14 cellular contexts compared by ENCODE assay signal in the genomic region with DNA sequence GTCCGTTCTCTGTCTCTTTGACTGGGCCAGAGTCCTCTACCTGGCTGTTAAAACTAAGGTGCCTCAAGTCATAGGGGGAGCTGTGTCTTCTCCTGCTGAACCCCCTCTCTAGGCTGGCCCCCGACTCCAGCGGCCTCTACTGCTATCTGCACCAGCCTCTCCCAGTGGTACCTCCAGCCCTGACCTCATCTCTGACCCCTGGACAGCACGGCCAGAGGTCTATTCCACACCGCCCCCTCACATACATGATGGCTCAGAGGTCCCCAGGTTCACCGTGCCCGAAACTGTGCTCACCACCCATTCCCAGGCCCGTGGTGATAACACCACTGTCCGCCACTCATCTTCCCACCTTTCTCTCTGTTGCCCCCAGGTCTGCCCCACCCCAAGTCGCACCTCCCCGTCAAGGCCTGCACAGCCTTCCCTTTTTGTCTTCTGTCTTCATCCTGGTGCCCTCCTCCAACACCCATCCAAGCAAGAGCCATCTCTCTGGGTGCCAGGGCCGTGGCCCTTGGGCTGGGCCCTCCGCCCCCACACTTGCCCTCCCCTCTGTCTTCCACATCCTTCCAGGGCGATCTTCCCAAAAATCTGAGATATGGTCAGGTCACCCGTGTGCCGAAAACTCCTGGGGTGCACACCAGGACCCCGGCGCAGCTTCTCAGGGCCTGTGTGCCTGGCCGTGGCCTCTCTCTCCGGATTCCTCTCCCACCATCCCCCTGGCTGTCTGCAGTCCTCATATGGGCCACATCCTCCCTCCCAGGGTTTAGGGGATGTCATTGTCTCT.
DNase-seq lines count a peak whose midpoint lies in the region; ATAC-seq and TF ChIP-seq lines count a peak whose summit lies in the region.
"Had no signal": no experiment of that assay in that cellular context is flagged by ENCODE, and none has a peak within 500 bp of the region (broad histone marks: within the 10 kb centered on the region; RNA-seq: fewer than 3 reads in every experiment).

No MANE protein-coding gene starts in this region.

- no peaks in the 10 kb centered on the region for H3K27me3 Mint-ChIP-seq in activated CD8-positive, alpha-beta T cell treated with anti-CD3 and anti-CD28 coated beads, Interleukin-2, amount 10 ng/mL, durations not matched to agents 7 days and 5 days (ENCODE audit: low read depth)
- no peaks in the 10 kb centered on the region for H3K27me3 Mint-ChIP-seq in activated CD8-positive, alpha-beta T cell treated with anti-CD3 and anti-CD28 coated beads for 36 hours
- peaks cover 11% of the 10 kb centered on the region for H3K27me3 Mint-ChIP-seq in endothelial cell (ENCODE audit: unreplicated experiment)

- no peaks in the 10 kb centered on the region for H3K9me3 ChIP-seq in RWPE2 (ENCODE audit: severe bottlenecking)
- H3K9me3 ChIP-seq: pancreas, SJSA1 had no signal

- no peak for TF ChIP-seq CTCF in activated CD8-positive, alpha-beta T cell treated with anti-CD3 and anti-CD28 coated beads for 36 hours (IDR thresholded peaks at IDR 0.05)
- TF ChIP-seq CTCF in RWPE2 (IDR thresholded peaks at IDR 0.05; ENCODE audit: poor library complexity, severe bottlenecking) (no peak), endothelial cell (IDR thresholded peaks at IDR 0.05; ENCODE audit: unreplicated experiment) (no peak)

- ATAC-seq in activated CD8-positive, alpha-beta T cell treated with anti-CD3 and anti-CD28 coated beads, Interleukin-2, amount 10 ng/mL, durations not matched to agents 7 days and 5 days: no peak
- ATAC-seq in activated CD8-positive, alpha-beta T cell treated with anti-CD3 and anti-CD28 coated beads for 36 hours: no peak
- ATAC-seq in RWPE2 (ENCODE audit: low read depth): no peak
- ATAC-seq in stimulated activated effector memory CD8-positive, alpha-beta T cell treated with anti-CD3 and anti-CD28 coated beads, Interleukin-12 subunit alpha, Interleukin-12 subunit beta, amount 100 ng/mL, for 72 hours: no peak
- no peak for ATAC-seq in HG02870 (IDR thresholded peaks at IDR 0.05; ENCODE audit: unreplicated experiment)
- ATAC-seq: pancreas had no signal

- peaks cover 76% of the 10 kb centered on the region for H3K4me1 Mint-ChIP-seq in activated CD8-positive, alpha-beta T cell treated with anti-CD3 and anti-CD28 coated beads, Interleukin-2, amount 10 ng/mL, durations not matched to agents 7 days and 5 days (ENCODE audit: low read depth)
- H3K4me1 Mint-ChIP-seq in activated CD8-positive, alpha-beta T cell treated with anti-CD3 and anti-CD28 coated beads for 36 hours (ENCODE audit: low read depth): peaks cover 64% of the 10 kb centered on the region
- peaks cover 18% of the 10 kb centered on the region for H3K4me1 Mint-ChIP-seq in endothelial cell (ENCODE audit: unreplicated experiment)
- H3K4me1 Mint-ChIP-seq in stimulated activated effector memory CD8-positive, alpha-beta T cell treated with anti-CD3 and anti-CD28 coated beads, Interleukin-12 subunit alpha, Interleukin-12 subunit beta, amount 100 ng/mL, for 72 hours: peaks cover 76% of the 10 kb centered on the region

- H3K36me3 Mint-ChIP-seq in activated CD8-positive, alpha-beta T cell treated with anti-CD3 and anti-CD28 coated beads, Interleukin-2, amount 10 ng/mL, durations not matched to agents 7 days and 5 days (ENCODE audit: low read depth): no peaks in the 10 kb centered on the region
- no peaks in the 10 kb centered on the region for H3K36me3 Mint-ChIP-seq in activated CD8-positive, alpha-beta T cell treated with anti-CD3 and anti-CD28 coated beads for 36 hours (ENCODE audit: low read depth)
- H3K36me3 Mint-ChIP-seq in endothelial cell (ENCODE audit: low read depth, unreplicated experiment): peaks cover 7% of the 10 kb centered on the region
- H3K36me3 Mint-ChIP-seq in stimulated activated effector memory CD8-positive, alpha-beta T cell treated with anti-CD3 and anti-CD28 coated beads, Interleukin-12 subunit alpha, Interleukin-12 subunit beta, amount 100 ng/mL, for 72 hours: peaks cover 27% of the 10 kb centered on the region

- no peaks in the 10 kb centered on the region for H3K9me3 Mint-ChIP-seq in activated CD8-positive, alpha-beta T cell treated with anti-CD3 and anti-CD28 coated beads, Interleukin-2, amount 10 ng/mL, durations not matched to agents 7 days and 5 days (ENCODE audit: insufficient read depth)
- H3K9me3 Mint-ChIP-seq in activated CD8-positive, alpha-beta T cell treated with anti-CD3 and anti-CD28 coated beads for 36 hours: no peaks in the 10 kb centered on the region
- no peaks in the 10 kb centered on the region for H3K9me3 Mint-ChIP-seq in endothelial cell (ENCODE audit: unreplicated experiment)
- H3K9me3 Mint-ChIP-seq in stimulated activated effector memory CD8-positive, alpha-beta T cell treated with anti-CD3 and anti-CD28 coated beads, Interleukin-12 subunit alpha, Interleukin-12 subunit beta, amount 100 ng/mL, for 72 hours: no peaks in the 10 kb centered on the region

- no peak overlapping the region for H3K4me3 Mint-ChIP-seq in activated CD8-positive, alpha-beta T cell treated with anti-CD3 and anti-CD28 coated beads, Interleukin-2, amount 10 ng/mL, durations not matched to agents 7 days and 5 days
- H3K4me3 Mint-ChIP-seq in activated CD8-positive, alpha-beta T cell treated with anti-CD3 and anti-CD28 coated beads for 36 hours: no peak overlapping the region
- no peak overlapping the region for H3K4me3 Mint-ChIP-seq in endothelial cell (ENCODE audit: unreplicated experiment)
- peak overlapping the region; percentile 16 for H3K4me3 Mint-ChIP-seq in stimulated activated effector memory CD8-positive, alpha-beta T cell treated with anti-CD3 and anti-CD28 coated beads, Interleukin-12 subunit alpha, Interleukin-12 subunit beta, amount 100 ng/mL, for 72 hours

- POLR2A ChIA-PET in activated CD8-positive, alpha-beta T cell treated with anti-CD3 and anti-CD28 coated beads, Interleukin-2, amount 10 ng/mL, durations not matched to agents 7 days and 5 days (lab: Charles Lee): interaction anchor here (6.3 kb wide), 1 partner anchor 133 kb away, joined by 73 read pairs; the partner anchor contains the start of gene ID2
- POLR2A ChIA-PET in activated CD8-positive, alpha-beta T cell treated with anti-CD3 and anti-CD28 coated beads for 36 hours (lab: Charles Lee): no interaction called here

- H3K27ac Mint-ChIP-seq in activated CD8-positive, alpha-beta T cell treated with anti-CD3 and anti-CD28 coated beads, Interleukin-2, amount 10 ng/mL, durations not matched to agents 7 days and 5 days: peak overlapping the region; percentile 58
- no peak overlapping the region for H3K27ac Mint-ChIP-seq in activated CD8-positive, alpha-beta T cell treated with anti-CD3 and anti-CD28 coated beads for 36 hours
- H3K27ac Mint-ChIP-seq in endothelial cell (ENCODE audit: unreplicated experiment): no peak overlapping the region
- H3K27ac Mint-ChIP-seq in stimulated activated effector memory CD8-positive, alpha-beta T cell treated with anti-CD3 and anti-CD28 coated beads, Interleukin-12 subunit alpha, Interleukin-12 subunit beta, amount 100 ng/mL, for 72 hours: peak overlapping the region; percentile 44

- DNase-seq in activated CD8-positive, alpha-beta T cell treated with anti-CD3 and anti-CD28 coated beads, Interleukin-2, amount 10 ng/mL, durations not matched to agents 7 days and 5 days: no peak
- no peak for DNase-seq in activated CD8-positive, alpha-beta T cell treated with anti-CD3 and anti-CD28 coated beads for 36 hours
- DNase-seq in RWPE2 (ENCODE audit: low spot score) (peak; percentile 27), endothelial cell (ENCODE audit: low spot score) (peak; percentile 1), GM19238 (ENCODE audit: insufficient read length, low spot score) (no peak), NCI-H1048 (lab: John Stamatoyannopoulos, UW) (no peak)
- DNase-seq in stimulated activated effector memory CD8-positive, alpha-beta T cell treated with anti-CD3 and anti-CD28 coated beads, Interleukin-12 subunit alpha, Interleukin-12 subunit beta, amount 100 ng/mL, for 72 hours (ENCODE audit: low spot score in 2 of 2): no peak
- DNase-seq: amygdala, GDM1, glutamatergic neuron, NCI-H1105 had no signal

- H3K27me3 ChIP-seq in RWPE2 (ENCODE audit: insufficient read depth, poor library complexity, severe bottlenecking): no peaks in the 10 kb centered on the region
- H3K27me3 ChIP-seq: pancreas, SJSA1 had no signal

- H3K4me3 ChIP-seq in RWPE2 (ENCODE audit: severe bottlenecking): no peak overlapping the region
- H3K4me3 ChIP-seq: pancreas, SJSA1 had no signal

- intact Hi-C loops in activated CD8-positive, alpha-beta T cell treated with anti-CD3 and anti-CD28 coated beads for 36 hours (cut with micrococcal nuclease): loop anchor here (10.0 kb wide), 1 partner anchor 243 kb away; no protein-coding TSS in a partner anchor

- CTCF ChIA-PET in activated CD8-positive, alpha-beta T cell treated with anti-CD3 and anti-CD28 coated beads, Interleukin-2, amount 10 ng/mL, durations not matched to agents 7 days and 5 days (lab: Charles Lee): no interaction called here
- CTCF ChIA-PET in activated CD8-positive, alpha-beta T cell treated with anti-CD3 and anti-CD28 coated beads for 36 hours (lab: Charles Lee): interaction anchor here (1.7 kb wide), 1 partner anchor 12 kb away, joined by 7 read pairs; no protein-coding TSS in a partner anchor

- H3K4me1 ChIP-seq in RWPE2 (ENCODE audit: insufficient read depth, poor library complexity, severe bottlenecking): no peaks in the 10 kb centered on the region
- H3K4me1 ChIP-seq: pancreas had no signal

- H3K36me3 ChIP-seq in RWPE2 (ENCODE audit: low read depth): no peaks in the 10 kb centered on the region
- H3K36me3 ChIP-seq: pancreas, SJSA1 had no signal

- H3K27ac ChIP-seq in RWPE2 (ENCODE audit: poor library complexity, severe bottlenecking): no peak overlapping the region
- H3K27ac ChIP-seq: pancreas, SJSA1 had no signal

Comparison
In these comparisons a context has a peak if more than half of its experiments do, and no peak if none do; other contexts are left out.
1. H3K27ac Mint-ChIP-seq: peak in activated CD8-positive, alpha-beta T cell treated with anti-CD3 and anti-CD28 coated beads, Interleukin-2, amount 10 ng/mL, durations not matched to agents 7 days and 5 days (single experiment) and stimulated activated effector memory CD8-positive, alpha-beta T cell treated with anti-CD3 and anti-CD28 coated beads, Interleukin-12 subunit alpha, Interleukin-12 subunit beta, amount 100 ng/mL, for 72 hours (single experiment); none in activated CD8-positive, alpha-beta T cell treated with anti-CD3 and anti-CD28 coated beads for 36 hours (single experiment) and endothelial cell (single experiment).
2. DNase-seq: peak in RWPE2 (single experiment) and endothelial cell (single experiment); none in activated CD8-positive, alpha-beta T cell treated with anti-CD3 and anti-CD28 coated beads, Interleukin-2, amount 10 ng/mL, durations not matched to agents 7 days and 5 days (single experiment), activated CD8-positive, alpha-beta T cell treated with anti-CD3 and anti-CD28 coated beads for 36 hours (single experiment), stimulated activated effector memory CD8-positive, alpha-beta T cell treated with anti-CD3 and anti-CD28 coated beads, Interleukin-12 subunit alpha, Interleukin-12 subunit beta, amount 100 ng/mL, for 72 hours (0 of 2), GM19238 (single experiment) and NCI-H1048 (single experiment).